ENCODE assay signal across 6 cellular contexts in genomic region chr15:40333922-40334492, GRCh38.
DNase-seq lines count a peak whose midpoint lies in the region; ATAC-seq lines count a peak whose summit lies in the region.

No MANE protein-coding gene starts in this region.

- no peaks in the 10 kb centered on the region for H3K9me3 Mint-ChIP-seq in activated naive CD8-positive, alpha-beta T cell treated with anti-CD3 and anti-CD28 coated beads, Interleukin-2, amount 50 U/mL, for 24 hours
- H3K9me3 Mint-ChIP-seq in memory B cell = no peaks in the 10 kb centered on the region

- peaks cover 16% of the 10 kb centered on the region for H3K4me1 Mint-ChIP-seq in activated naive CD8-positive, alpha-beta T cell treated with anti-CD3 and anti-CD28 coated beads, Interleukin-2, amount 50 U/mL, for 24 hours
- H3K4me1 Mint-ChIP-seq in memory B cell = peaks cover 13% of the 10 kb centered on the region

- H3K4me3 Mint-ChIP-seq in activated naive CD8-positive, alpha-beta T cell treated with anti-CD3 and anti-CD28 coated beads, Interleukin-2, amount 50 U/mL, for 24 hours = no peak overlapping the region
- H3K4me3 Mint-ChIP-seq in memory B cell = no peak overlapping the region

- peak; percentile 18 for ATAC-seq in activated naive CD8-positive, alpha-beta T cell treated with anti-CD3 and anti-CD28 coated beads, Interleukin-2, amount 50 U/mL, for 24 hours
- ATAC-seq in memory B cell (ENCODE audit: low read depth) (peak; percentile 16), HG02840 (IDR thresholded peaks at IDR 0.05; ENCODE audit: low FRiP score, unreplicated experiment) (no peak), HG03442 (IDR thresholded peaks at IDR 0.05; ENCODE audit: unreplicated experiment) (no peak)

- H3K36me3 Mint-ChIP-seq in activated naive CD8-positive, alpha-beta T cell treated with anti-CD3 and anti-CD28 coated beads, Interleukin-2, amount 50 U/mL, for 24 hours (ENCODE audit: low read depth) = no peaks in the 10 kb centered on the region
- no peaks in the 10 kb centered on the region for H3K36me3 Mint-ChIP-seq in memory B cell

- H3K27me3 Mint-ChIP-seq in activated naive CD8-positive, alpha-beta T cell treated with anti-CD3 and anti-CD28 coated beads, Interleukin-2, amount 50 U/mL, for 24 hours = no peaks in the 10 kb centered on the region
- peaks cover 2% of the 10 kb centered on the region for H3K27me3 Mint-ChIP-seq in memory B cell

- no peak overlapping the region for H3K27ac Mint-ChIP-seq in activated naive CD8-positive, alpha-beta T cell treated with anti-CD3 and anti-CD28 coated beads, Interleukin-2, amount 50 U/mL, for 24 hours
- peak overlapping the region; percentile 11 for H3K27ac Mint-ChIP-seq in memory B cell

- in situ Hi-C loops in KBM-7 (cut with MboI; ENCODE audit: low pct_unique_long_range_greater_than_20kb, low sequenced_read_pairs) = no loop called here

- DNase-seq in KBM-7 (peak; percentile 96), memory B cell (ENCODE audit: low spot score in 2 of 2) (no peak), DMS53 treated with DMSO at 0.1 percent for 48 hours (lab: John Stamatoyannopoulos, UW; ENCODE audit: unreplicated experiment) (no peak)
- DNase-seq in activated naive CD8-positive, alpha-beta T cell treated with anti-CD3 and anti-CD28 coated beads, Interleukin-2, amount 50 U/mL, for 24 hours = no peak

Comparison
In these comparisons a context has a peak if more than half of its experiments do, and no peak if none do; other contexts are left out.
1. ATAC-seq: peak in activated naive CD8-positive, alpha-beta T cell treated with anti-CD3 and anti-CD28 coated beads, Interleukin-2, amount 50 U/mL, for 24 hours (single experiment) and memory B cell (single experiment); none in HG02840 (single experiment) and HG03442 (single experiment).